Comparison of ENCODE assay signal across 23 cellular contexts in genomic region chr1:14895727-14896126, GRCh38.
DNase-seq lines count a peak whose midpoint lies in the region; ATAC-seq, FAIRE-seq and TF ChIP-seq lines count a peak whose summit lies in the region.
"Had no signal": no experiment of that assay in that cellular context is flagged by ENCODE, and none has a peak within 500 bp of the region (broad histone marks: within the 10 kb centered on the region; RNA-seq: fewer than 3 reads in every experiment).

No MANE protein-coding gene starts in this region.

- no peak overlapping the region for H3K4me3 ChIP-seq in IMR-90 (ENCODE audit: insufficient read depth, low read depth, low read length)
- H3K4me3 ChIP-seq in H1 (ENCODE audit: extremely low read depth in 1 of 4, insufficient read depth in 2 of 4, low read depth in 3 of 4, low read length in 4 of 4): no peak overlapping the region
- H3K4me3 ChIP-seq in suprapubic skin: no peak overlapping the region
- H3K4me3 ChIP-seq in colonic mucosa: no peak overlapping the region
- H3K4me3 ChIP-seq: A549; BLaER1 treated with 17β-estradiol and CSF1 and Interleukin-3, amounts not matched to agents 10 nM and 100 nM had no signal

- BruUV-seq in IMR-90 (replicated peaks; lab: Mats Ljungman, UMichigan): no TSS peak

- no peak overlapping the region for H3K4me2 ChIP-seq in IMR-90 (ENCODE audit: low read depth, low read length)
- H3K4me2 ChIP-seq in H1 (ENCODE audit: insufficient read depth in 1 of 2, low read depth in 2 of 2, low read length in 2 of 2): no peak overlapping the region
- H3K4me2 ChIP-seq: A549; BLaER1 treated with 17β-estradiol and CSF1 and Interleukin-3, amounts not matched to agents 10 nM and 100 nM had no signal

- H3K27ac ChIP-seq in IMR-90 (ENCODE audit: insufficient read depth, low read length) (no peak overlapping the region), H1 (ENCODE audit: low read depth, low read length) (no peak overlapping the region), suprapubic skin (peak overlapping the region; percentile 63), colonic mucosa (no peak overlapping the region)
- H3K27ac ChIP-seq: 22Rv1; A549; BLaER1 treated with 17β-estradiol and CSF1 and Interleukin-3, amounts not matched to agents 10 nM and 100 nM; C4-2B had no signal

- TF ChIP-seq RAD21 in IMR-90 (IDR thresholded peaks at IDR 0.05; ENCODE audit: low read length): no peak
- TF ChIP-seq RAD21 in H1 (IDR thresholded peaks at IDR 0.05 in 1 of 2, conservative IDR thresholded peaks at IDR 0.05 in 1 of 2; ENCODE audit: low read depth in 2 of 2, low read length in 2 of 2): no peak

- H3K23ac ChIP-seq in IMR-90 (ENCODE audit: low read depth, low read length): no peak overlapping the region
- H3K23ac ChIP-seq in H1 (ENCODE audit: insufficient read length): no peak overlapping the region

- H3K79me2 ChIP-seq in H1 (ENCODE audit: control insufficient read depth in 1 of 2, insufficient read depth in 2 of 2, low read length in 2 of 2): no peaks in the 10 kb centered on the region

- H4K5ac ChIP-seq in IMR-90 (ENCODE audit: low read depth, low read length) (no peak overlapping the region), H1 (ENCODE audit: insufficient read length, low read depth, low read length) (no peak overlapping the region)

- H3K27me3 Mint-ChIP-seq in glutamatergic neuron (ENCODE audit: unreplicated experiment): peaks cover 16% of the 10 kb centered on the region

- H2AFZ ChIP-seq in IMR-90 (replicated peaks; ENCODE audit: low read length, poor library complexity): no peak overlapping the region
- H2AFZ ChIP-seq in H1 (ENCODE audit: low read length): no peak overlapping the region

- no peak overlapping the region for H2BK12ac ChIP-seq in H1 (ENCODE audit: low read depth, low read length)

- H2BK120ac ChIP-seq in IMR-90 (ENCODE audit: low read depth, low read length) (no peak overlapping the region), H1 (replicated peaks; ENCODE audit: low read depth, low read length) (no peak overlapping the region)

- TF ChIP-seq POLR2A in IMR-90 (IDR thresholded peaks at IDR 0.05; ENCODE audit: low read depth, low read length) (no peak), H1 (IDR thresholded peaks at IDR 0.05; ENCODE audit: control extremely low read depth in 1 of 2, low read depth in 2 of 2, low read length in 2 of 2) (no peak), suprapubic skin (IDR thresholded peaks at IDR 0.05) (no peak)

- H3K9me3 ChIP-seq in IMR-90 (ENCODE audit: control insufficient read depth, insufficient read depth, low read length): peaks cover 4% of the 10 kb centered on the region; the same call in 1 of the 2 replicates
- H3K9me3 ChIP-seq in H1 (ENCODE audit: insufficient read depth in 2 of 2, low read depth in 1 of 2, low read length in 1 of 2): no peaks in the 10 kb centered on the region
- no peaks in the 10 kb centered on the region for H3K9me3 ChIP-seq in suprapubic skin
- H3K9me3 ChIP-seq in colonic mucosa: no peaks in the 10 kb centered on the region
- H3K9me3 ChIP-seq: A549, Caco-2 had no signal

- H3K56ac ChIP-seq in IMR-90 (ENCODE audit: extremely low read depth, insufficient read depth, low read length) (no peak overlapping the region), H1 (replicated peaks; ENCODE audit: insufficient read length, low read depth, low read length) (no peak overlapping the region)

- H2BK20ac ChIP-seq in IMR-90 (ENCODE audit: low read depth, low read length): no peak overlapping the region
- no peak overlapping the region for H2BK20ac ChIP-seq in H1 (ENCODE audit: low read length)

- DNase-seq in IMR-90: no peak
- DNase-seq in H1 (ENCODE audit: low read depth in 1 of 2, low spot score in 2 of 2): no peak
- no peak for DNase-seq in glutamatergic neuron
- no peak for DNase-seq in suprapubic skin (ENCODE audit: low spot score in 2 of 2)
- DNase-seq in colonic mucosa: no peak
- no peak for DNase-seq in cerebellar cortex (ENCODE audit: low spot score)
- no peak for DNase-seq in head of caudate nucleus
- DNase-seq in frontal cortex (ENCODE audit: low spot score in 2 of 2): no peak
- DNase-seq: AML-193; Caco-2; Calu3; CD4-positive, alpha-beta T cell; CD8-positive, alpha-beta T cell; DMS79 treated with DMSO at 0.1 percent for 48 hours; GF-D8 had no signal

- TF ChIP-seq EP300 in H1 (IDR thresholded peaks at IDR 0.05; ENCODE audit: borderline replicate concordance in 1 of 2, low read depth in 2 of 2, low read length in 2 of 2) (no peak), suprapubic skin (IDR thresholded peaks at IDR 0.05) (no peak)

- no peak for TF ChIP-seq CTCF in IMR-90 (conservative IDR thresholded peaks at IDR 0.05; ENCODE audit: low read depth, low read length)
- no peak for TF ChIP-seq CTCF in H1 (IDR thresholded peaks at IDR 0.05; ENCODE audit: control extremely low read depth in 1 of 3, insufficient read depth in 1 of 3, low read depth in 1 of 3, low read length in 3 of 3)
- no peak for TF ChIP-seq CTCF in glutamatergic neuron (IDR thresholded peaks at IDR 0.05; ENCODE audit: partially characterized antibody, unreplicated experiment)
- no peak for TF ChIP-seq CTCF in suprapubic skin (IDR thresholded peaks at IDR 0.05)
- TF ChIP-seq CTCF in colonic mucosa (IDR thresholded peaks at IDR 0.05): no peak

- CTCF ChIA-PET in IMR-90 (lab: Yijun Ruan, JAX): interaction anchor here (0.7 to 0.9 kb wide), 2 partner anchors 24 to 43 kb away, joined by 3 to 4 read pairs; no protein-coding TSS in a partner anchor
- CTCF ChIA-PET in H1 (lab: Charles Lee; ENCODE audit: partially characterized antibody): interaction anchor here (0.7 to 2.3 kb wide), 5 partner anchors 12 to 132 kb away, joined by 3 to 9 read pairs (median 3); no protein-coding TSS in a partner anchor

- H4K20me1 ChIP-seq in IMR-90 (ENCODE audit: insufficient read depth, low read length) (no peaks in the 10 kb centered on the region), H1 (replicated peaks in 1 of 2; ENCODE audit: control insufficient read depth in 1 of 2, insufficient read depth in 2 of 2, low read length in 2 of 2) (no peaks in the 10 kb centered on the region)
- H4K20me1 ChIP-seq: BLaER1 treated with 17β-estradiol and CSF1 and Interleukin-3, amounts not matched to agents 10 nM and 100 nM had no signal

- H2AK5ac ChIP-seq in IMR-90 (ENCODE audit: low read depth, low read length) (no peak overlapping the region), H1 (ENCODE audit: low read depth, low read length) (no peak overlapping the region)

- WGBS in IMR-90 (ENCODE audit: extremely low coverage in 2 of 2, insufficient read length in 1 of 2), 2 experiments: no CpG with 5 or more reads among the region's 4 CpGs
- WGBS in H1 (ENCODE audit: extremely low coverage in 1 of 2, insufficient coverage in 1 of 2, insufficient read length in 1 of 2, insufficient replicate concordance in 2 of 2, low coverage in 1 of 2, low lambda C conversion rate in 2 of 2, missing lambda C conversion rate in 1 of 2), 2 experiments: 87% methylated on average over 4 of the region's 4 CpGs; no CpG with 5 or more reads in 1 of the 2 experiments
- WGBS in suprapubic skin: 76% methylated on average over 4 of the region's 4 CpGs

- intact Hi-C loops in IMR-90 (cut with micrococcal nuclease) (no loop called here), colonic mucosa (cut with DNase I) (no loop called here), head of caudate nucleus (cut with DNase I) (no loop called here)

- H3K9ac ChIP-seq in IMR-90 (ENCODE audit: low read depth, low read length) (no peak overlapping the region), H1 (replicated peaks in 1 of 4; ENCODE audit: extremely low read depth in 1 of 4, low read depth in 3 of 4, low read length in 3 of 4) (no peak overlapping the region), colonic mucosa (ENCODE audit: low read depth in 2 of 2, low read length in 2 of 2) (no peak overlapping the region)
- H3K9ac ChIP-seq: BLaER1 treated with 17β-estradiol and CSF1 and Interleukin-3, amounts not matched to agents 10 nM and 100 nM had no signal

- H3K36me3 ChIP-seq in IMR-90 (ENCODE audit: control insufficient read depth, insufficient read depth, low read length): no peaks in the 10 kb centered on the region
- no peaks in the 10 kb centered on the region; a peak in 1 of 8 replicates for H3K36me3 ChIP-seq in H1 (ENCODE audit: control insufficient read depth in 2 of 4, insufficient read depth in 4 of 4, low read length in 3 of 4)
- H3K36me3 ChIP-seq in suprapubic skin: no peaks in the 10 kb centered on the region
- H3K36me3 ChIP-seq in colonic mucosa: no peaks in the 10 kb centered on the region
- H3K36me3 ChIP-seq: BLaER1 treated with 17β-estradiol and CSF1 and Interleukin-3, amounts not matched to agents 10 nM and 100 nM had no signal

- H3K79me1 ChIP-seq in IMR-90 (ENCODE audit: low read depth in 1 of 2, low read length in 2 of 2) (no peaks in the 10 kb centered on the region), H1 (ENCODE audit: low read depth, low read length) (no peaks in the 10 kb centered on the region)

- no peak overlapping the region for H2BK15ac ChIP-seq in IMR-90 (ENCODE audit: low read depth, low read length)
- H2BK15ac ChIP-seq in H1 (ENCODE audit: low read length): no peak overlapping the region

- H2BK5ac ChIP-seq in IMR-90 (ENCODE audit: low read depth, low read length, poor library complexity, severe bottlenecking) (no peak overlapping the region), H1 (ENCODE audit: low read depth, low read length) (peak overlapping the region; percentile 52; the same call in 1 of the 2 replicates)

- no peak overlapping the region for H3K4me3 Mint-ChIP-seq in glutamatergic neuron (ENCODE audit: unreplicated experiment)
- H3K4me3 Mint-ChIP-seq: B cell; CD4-positive, alpha-beta T cell; CD8-positive, alpha-beta T cell had no signal

- FAIRE-seq in H1 (lab: Jason Lieb, UNC): no peak
- no peak for FAIRE-seq in frontal cortex (lab: Jason Lieb, UNC)
- FAIRE-seq: A549, D721Med, G401.6, GM12891 had no signal

- H3K9me1 ChIP-seq in IMR-90 (ENCODE audit: insufficient read depth, low read length): no peaks in the 10 kb centered on the region

- no peaks in the 10 kb centered on the region for H3K36me3 Mint-ChIP-seq in glutamatergic neuron (ENCODE audit: unreplicated experiment)
- H3K36me3 Mint-ChIP-seq: CD8-positive, alpha-beta T cell had no signal

- ATAC-seq in IMR-90 (ENCODE audit: low read depth): no peak
- ATAC-seq: CD8-positive, alpha-beta T cell had no signal

- H3K27me3 ChIP-seq in IMR-90 (ENCODE audit: control insufficient read depth, insufficient read depth, low read length) (peaks cover 6% of the 10 kb centered on the region), H1 (replicated peaks in 1 of 4; ENCODE audit: control insufficient read depth in 3 of 4, extremely low read depth in 1 of 4, insufficient read depth in 3 of 4, low read length in 3 of 4) (no peaks in the 10 kb centered on the region; a peak in 1 of 7 replicates), suprapubic skin (no peaks in the 10 kb centered on the region), colonic mucosa (no peaks in the 10 kb centered on the region)
- H3K27me3 ChIP-seq: BLaER1 treated with 17β-estradiol and CSF1 and Interleukin-3, amounts not matched to agents 10 nM and 100 nM had no signal

- in situ Hi-C loops in IMR-90 (cut with MboI; ENCODE audit: low sequenced_read_pairs): no loop called here

- dilution Hi-C loops in IMR-90 (cut with HindIII; ENCODE audit: low sequenced_read_pairs, unreplicated experiment): no loop called here

- H3K18ac ChIP-seq in IMR-90 (ENCODE audit: low read depth, low read length) (no peak overlapping the region), H1 (ENCODE audit: extremely low read depth, low read length) (no peak overlapping the region)

- peak overlapping the region; percentile 3 for H2AK9ac ChIP-seq in IMR-90 (replicated peaks; ENCODE audit: low read depth, low read length, poor library complexity)

- H3K4ac ChIP-seq in IMR-90 (ENCODE audit: low read depth, low read length): no peak overlapping the region
- H3K4ac ChIP-seq in H1 (replicated peaks; ENCODE audit: insufficient read length, low read depth, low read length): no peak overlapping the region

- no peaks in the 10 kb centered on the region for H3K23me2 ChIP-seq in H1 (ENCODE audit: low read depth, low read length)

- H3K14ac ChIP-seq in IMR-90 (replicated peaks; ENCODE audit: low read depth, low read length) (no peak overlapping the region), H1 (ENCODE audit: insufficient read length) (no peak overlapping the region)

- POLR2A ChIA-PET in IMR-90 (lab: Charles Lee; ENCODE audit: unreplicated experiment): no interaction called here
- POLR2A ChIA-PET in H1 (lab: Charles Lee; ENCODE audit: partially characterized antibody): no interaction called here

- H4K91ac ChIP-seq in IMR-90 (ENCODE audit: insufficient read depth, low read depth, low read length) (no peak overlapping the region), H1 (replicated peaks; ENCODE audit: insufficient read length, low read length) (no peak overlapping the region)

- peak overlapping the region; percentile 15 for H3K27ac Mint-ChIP-seq in glutamatergic neuron (ENCODE audit: unreplicated experiment)
- H3K27ac Mint-ChIP-seq: B cell; CD4-positive, alpha-beta T cell; CD8-positive, alpha-beta T cell had no signal

- H3K4me1 Mint-ChIP-seq in glutamatergic neuron (ENCODE audit: low read depth, unreplicated experiment): peaks cover 49% of the 10 kb centered on the region
- H3K4me1 Mint-ChIP-seq: B cell had no signal

- peaks cover 33% of the 10 kb centered on the region for H3K9me3 Mint-ChIP-seq in glutamatergic neuron (ENCODE audit: unreplicated experiment)
- H3K9me3 Mint-ChIP-seq: CD4-positive, alpha-beta T cell; CD8-positive, alpha-beta T cell had no signal

- H3K4me1 ChIP-seq in IMR-90 (ENCODE audit: control insufficient read depth, insufficient read depth, low read length) (peaks cover 7% of the 10 kb centered on the region; the same call in 1 of the 2 replicates), H1 (replicated peaks in 1 of 4; ENCODE audit: control insufficient read depth in 3 of 4, insufficient read depth in 4 of 4, low read length in 3 of 4) (peaks cover 0 to 10% (median 8%) of the 10 kb centered on the region in 4 experiments; a peak in 6 of 7 replicates), suprapubic skin (peaks cover 16% of the 10 kb centered on the region), colonic mucosa (no peaks in the 10 kb centered on the region)
- H3K4me1 ChIP-seq: A549, Caco-2 had no signal

- H4K8ac ChIP-seq in IMR-90 (ENCODE audit: low read depth in 2 of 2, low read length in 2 of 2) (no peak overlapping the region), H1 (ENCODE audit: extremely low read depth, insufficient read depth, low read length) (no peak overlapping the region; the same call in 1 of the 2 replicates)
